ENCODE assay signal across 9 cellular contexts in genomic region chr3:52039846-52040245, GRCh38. TPM values are rescaled to one million over a fixed set of nuclear protein-coding genes. Genes with fewer than 3 reads are reported as not detected.
DNase-seq lines count a peak whose midpoint lies in the region; ATAC-seq, FAIRE-seq and TF ChIP-seq lines count a peak whose summit lies in the region.
"Had no signal": no experiment of that assay in that cellular context is flagged by ENCODE, and none has a peak within 500 bp of the region (broad histone marks: within the 10 kb centered on the region; RNA-seq: fewer than 3 reads in every experiment).

No MANE protein-coding gene starts in this region.

- H3K9ac ChIP-seq in BLaER1: no peak overlapping the region

- 37 to 42% methylated on average over 17 of the region's 17 CpGs for WGBS in heart right ventricle, 2 donors
- 38 to 44% methylated on average over 14 to 17 of the region's 17 CpGs for WGBS in pancreas, 2 donors

- H3K4me2 ChIP-seq in BLaER1: no peak overlapping the region

- no peaks in the 10 kb centered on the region for H4K20me1 ChIP-seq in BLaER1

- H3K9me3 ChIP-seq in BLaER1 (no peaks in the 10 kb centered on the region), heart right ventricle (no peaks in the 10 kb centered on the region), pancreas (no peaks in the 10 kb centered on the region)

- intact Hi-C loops in heart right ventricle (cut with DNase I): no loop called here
- intact Hi-C loops in pancreas (cut with DNase I): no loop called here

- H3K4me3 ChIP-seq in BLaER1: no peak overlapping the region
- H3K4me3 ChIP-seq in heart right ventricle: no peak overlapping the region
- no peak overlapping the region for H3K4me3 ChIP-seq in pancreas

- H3K36me3 ChIP-seq in BLaER1: no peaks in the 10 kb centered on the region
- no peaks in the 10 kb centered on the region for H3K36me3 ChIP-seq in heart right ventricle
- no peaks in the 10 kb centered on the region for H3K36me3 ChIP-seq in pancreas

- TF ChIP-seq CTCF in heart right ventricle (IDR thresholded peaks at IDR 0.05): no peak
- no peak for TF ChIP-seq CTCF in pancreas (IDR thresholded peaks at IDR 0.05)

- ATAC-seq in heart right ventricle (peak; percentile 80 to 94 (median 89)), pancreas (peak; percentile 72 to 88 (median 81))

- no peak for FAIRE-seq in pancreas (lab: Jason Lieb, UNC)

- H3K27ac ChIP-seq in BLaER1 (0 out of 2 replicates have a peak overlapping the region, but pooled peaks have one; percentile 16), heart right ventricle (peak overlapping the region; percentile 28 to 90 (median 80)), pancreas (peak overlapping the region in 2 of 4 donors; percentile 22 to 61)

- H3K4me1 ChIP-seq in BLaER1 (peaks cover 60% of the 10 kb centered on the region), heart right ventricle (peaks cover 8 to 37% (median 24%) of the 10 kb centered on the region in 9 donors), pancreas (no peaks in the 10 kb centered on the region)

- no peaks in the 10 kb centered on the region for H3K27me3 ChIP-seq in BLaER1
- no peaks in the 10 kb centered on the region for H3K27me3 ChIP-seq in heart right ventricle
- H3K27me3 ChIP-seq in pancreas: no peaks in the 10 kb centered on the region

- DNase-seq in astrocyte of the hippocampus (ENCODE audit: low read depth, low spot score) (peak; percentile 92), heart right ventricle (peak; percentile 85 to 91), pancreas (peak in 5 of 6 donors; percentile 49 to 86 (median 71)), germinal center (ENCODE audit: low spot score) (no peak), NCI-H187 (lab: John Stamatoyannopoulos, UW) (no peak), NCI-H146 treated with DMSO at 0.1 percent for 48 hours (lab: John Stamatoyannopoulos, UW; ENCODE audit: unreplicated experiment) (no peak)
- no peak for DNase-seq in activated CD4-positive, alpha-beta T cell treated with anti-CD3 and anti-CD28 coated beads for 4 hours
- DNase-seq: NCI-H345 had no signal

RNA-seq across cellular contexts. Expression of gene DUSP7, which starts 16.5 kb away (rescaled TPM):
- total RNA-seq in heart right ventricle: 10 to 100 TPM; 11.3 to 29.7 (median 15.8) TPM
- 10 to 100 TPM; 10.4 to 19.2 TPM for polyA plus RNA-seq in heart right ventricle
- total RNA-seq in pancreas: 1 to 10 TPM; 2.8 to 7.6 (median 4.6) TPM
- polyA plus RNA-seq in pancreas: 1 to 10 TPM; 2.6 to 6.2 TPM

RNA-seq across cellular contexts. Expression of gene RPL29, which starts 44.2 kb away (rescaled TPM):
- 100 to 1,000 TPM; 505 to 754 (median 626) TPM for total RNA-seq in heart right ventricle
- 1,000 to 10,000 TPM; 1,450 to 1,915 TPM for polyA plus RNA-seq in heart right ventricle
- 1,000 to 10,000 TPM in 2 of 6 donors, 100 to 1,000 TPM in 4; 643 to 1,285 (median 890) TPM for total RNA-seq in pancreas
- polyA plus RNA-seq in pancreas: 1,000 to 10,000 TPM; 1,152 to 1,829 TPM

RNA-seq across cellular contexts. Expression of gene ACY1, which starts 56.5 kb away (rescaled TPM):
- total RNA-seq in heart right ventricle (10 to 100 TPM; 18.7 to 45.6 (median 24.7) TPM), pancreas (10 to 100 TPM in 4 of 6 donors, 1 to 10 TPM in 2; 5.7 to 16.8 (median 14.2) TPM)
- polyA plus RNA-seq in heart right ventricle (10 to 100 TPM; 24.6 to 28.3 TPM), pancreas (10 to 100 TPM; 15.8 to 21.5 TPM)

Comparison
In these comparisons a context has a peak if more than half of its experiments do, and no peak if none do; other contexts are left out.
1. DNase-seq: peak in astrocyte of the hippocampus (single experiment), heart right ventricle (2 of 2) and pancreas (5 of 6); none in germinal center (single experiment), NCI-H187 (0 of 2), NCI-H146 treated with DMSO at 0.1 percent for 48 hours (single experiment) and activated CD4-positive, alpha-beta T cell treated with anti-CD3 and anti-CD28 coated beads for 4 hours (0 of 2).